In genomic region chr15:96448923-96449322, GRCh38 we compare ENCODE assay signal across 23 cellular contexts.
DNase-seq lines count a peak whose midpoint lies in the region; ATAC-seq and TF ChIP-seq lines count a peak whose summit lies in the region.
"Had no signal": no experiment of that assay in that cellular context is flagged by ENCODE, and none has a peak within 500 bp of the region (broad histone marks: within the 10 kb centered on the region; RNA-seq: fewer than 3 reads in every experiment).

No MANE protein-coding gene starts in this region.

- no peaks in the 10 kb centered on the region for H3K36me3 ChIP-seq in PC-9 (ENCODE audit: low read depth)
- H3K36me3 ChIP-seq: Peyer's patch had no signal

- no peaks in the 10 kb centered on the region for H3F3A ChIP-seq in PC-9 (ENCODE audit: insufficient read depth, low read depth)

- no peaks in the 10 kb centered on the region for H3K4me1 ChIP-seq in PC-9 (replicated peaks; ENCODE audit: insufficient read depth)
- H3K4me1 ChIP-seq: Peyer's patch had no signal

- no peak overlapping the region for H2AFZ ChIP-seq in PC-9

- no peak overlapping the region for H3K27ac ChIP-seq in PC-9
- H3K27ac ChIP-seq: 22Rv1, C4-2B, KMS-11, Peyer's patch, SK-N-MC had no signal

- H3K4me2 ChIP-seq in PC-9 = peak overlapping the region; percentile 54
- H3K4me2 ChIP-seq: KMS-11 had no signal

- intact Hi-C loops in PC-9 (cut with micrococcal nuclease; ENCODE audit: unreplicated experiment) = no loop called here

- no peak for TF ChIP-seq CTCF in PC-9 (conservative IDR thresholded peaks at IDR 0.05)

- H3K4me3 ChIP-seq in PC-9 = no peak overlapping the region
- H3K4me3 ChIP-seq: Peyer's patch, SK-N-MC had no signal

- no peaks in the 10 kb centered on the region for H4K20me1 ChIP-seq in PC-9 (ENCODE audit: insufficient read depth)

- CTCF ChIA-PET in PC-9 (lab: Charles Lee) = no interaction called here

- no peaks in the 10 kb centered on the region for H3K9me3 ChIP-seq in PC-9 (ENCODE audit: insufficient read depth, low read depth)
- H3K9me3 ChIP-seq: Peyer's patch had no signal

- POLR2A ChIA-PET in PC-9 (lab: Charles Lee; ENCODE audit: unreplicated experiment) = no interaction called here

- ATAC-seq in GM18519 (IDR thresholded peaks at IDR 0.05; ENCODE audit: low FRiP score, unreplicated experiment) = no peak
- ATAC-seq: CD8-positive, alpha-beta T cell; HCT116; T-helper 17 cell had no signal

- DNase-seq in NCI-H1105 treated with DMSO at 0.1 percent for 48 hours (lab: John Stamatoyannopoulos, UW) (peak; percentile 47), NCI-H1105 (lab: John Stamatoyannopoulos, UW) (no peak), NCI-H82 (lab: John Stamatoyannopoulos, UW) (peak; percentile 18), NCI-H82 treated with DMSO at 0.1 percent for 48 hours (lab: John Stamatoyannopoulos, UW; ENCODE audit: unreplicated experiment) (no peak), PC-9 (no peak), NCI-H1048 (lab: John Stamatoyannopoulos, UW) (no peak)
- DNase-seq: CD8-positive, alpha-beta T cell; DMS153; DND-41; MM.1S; NCI-H1694; NCI-H2029 treated with DMSO at 0.1 percent for 48 hours; NCI-H2171 treated with DMSO at 0.1 percent for 48 hours; NCI-H526 treated with DMSO at 0.1 percent for 48 hours; Peyer's patch; SHP77 treated with DMSO at 0.1 percent for 48 hours; T-helper 17 cell had no signal

- no peaks in the 10 kb centered on the region for H3K9me2 ChIP-seq in PC-9 (ENCODE audit: insufficient read depth)

- no peaks in the 10 kb centered on the region for H3K27me3 ChIP-seq in PC-9 (ENCODE audit: insufficient read depth, low read depth)
- H3K27me3 ChIP-seq: Peyer's patch had no signal

- no peaks in the 10 kb centered on the region for H3K79me2 ChIP-seq in PC-9 (ENCODE audit: low read depth)

- BruUV-seq in PC-9 (replicated peaks; lab: Mats Ljungman, UMichigan) = no TSS peak

Comparison
In these comparisons a context has a peak if more than half of its experiments do, and no peak if none do; other contexts are left out.
1. DNase-seq: peak in NCI-H1105 treated with DMSO at 0.1 percent for 48 hours (single experiment) and NCI-H82 (single experiment); none in NCI-H1105 (single experiment), NCI-H82 treated with DMSO at 0.1 percent for 48 hours (single experiment), PC-9 (0 of 2) and NCI-H1048 (single experiment).